Comparison of ENCODE assay signal across 9 cellular contexts in genomic region chr11:67532889-67533288, GRCh38. TPM values are rescaled to one million over a fixed set of nuclear protein-coding genes. Genes with fewer than 3 reads are reported as not detected.
"Had no signal": no experiment of that assay in that cellular context is flagged by ENCODE, and none has a peak within 500 bp of the region (broad histone marks: within the 10 kb centered on the region; RNA-seq: fewer than 3 reads in every experiment).

No MANE protein-coding gene starts in this region.

- H3K27ac Mint-ChIP-seq: IgD-negative memory B cell had no signal

- FAIRE-seq: HepG2, HTR-8/SVneo, K562 had no signal

- H3K4me3 Mint-ChIP-seq: IgD-negative memory B cell had no signal

- ATAC-seq: HepG2, K562 had no signal

- H3K4me3 ChIP-seq: K562 had no signal

- H3K27ac ChIP-seq: HL-60 had no signal

- DNase-seq: IMR-90, KBM-7 had no signal

RNA-seq across cellular contexts. Expression of gene CABP2, which starts 9.6 kb away (rescaled TPM):
- total RNA-seq: HepG2, HT-29, HT1080, IMR-90, K562 had no signal
- polyA plus RNA-seq: HepG2, IgD-negative memory B cell, IMR-90, K562 had no signal

RNA-seq across cellular contexts. Expression of gene GSTP1, which starts 50.7 kb away (rescaled TPM):
- total RNA-seq: HepG2 had no signal
- polyA plus RNA-seq: HepG2 had no signal
